In the genomic region with DNA sequence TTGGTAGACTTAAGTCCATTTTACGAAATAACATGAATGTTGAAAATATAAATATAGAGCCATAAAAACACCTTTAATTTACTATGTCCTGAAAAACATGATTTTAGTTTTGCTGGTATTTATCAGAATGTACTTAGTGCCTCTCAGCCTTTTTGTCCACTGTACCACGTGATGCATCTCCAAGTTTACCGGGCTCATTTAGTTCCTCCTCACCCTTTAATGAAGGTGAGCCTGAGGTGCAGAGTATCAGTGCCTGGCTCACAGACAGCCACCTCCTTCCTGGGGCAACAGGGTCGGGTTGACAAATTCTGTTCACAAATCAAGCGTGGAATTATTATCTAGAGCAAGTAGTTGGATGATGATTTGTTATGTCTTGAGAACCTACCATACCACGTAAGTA, we compare ENCODE assay signal across 2 cellular contexts.
A peak's percentile ranks its signal among the peaks of the same experiment; 100 is the strongest.
TF ChIP-seq lines count a peak whose summit lies in the region.

No MANE protein-coding gene starts in this region.

TF ChIP-seq in HepG2, 621 proteins besides CTCF, POLR2A, EP300 and RAD21:
- TF ChIP-seq SMAD3 (CRISPR knock-in tag; IDR thresholded peaks at IDR 0.05) (no peak), ZNF614 (CRISPR knock-in tag; IDR thresholded peaks at IDR 0.05; ENCODE audit: borderline replicate concordance) (no peak), ERF (CRISPR knock-in tag; IDR thresholded peaks at IDR 0.05) (no peak), KMT2B (CRISPR knock-in tag; IDR thresholded peaks at IDR 0.05) (no peak), RAD51 (IDR thresholded peaks at IDR 0.05; ENCODE audit: borderline replicate concordance) (peak; percentile 59; the same call in 1 of the 2 replicates), DMAP1 (CRISPR knock-in tag; IDR thresholded peaks at IDR 0.05) (no peak)
- TF ChIP-seq, protein P1, sequence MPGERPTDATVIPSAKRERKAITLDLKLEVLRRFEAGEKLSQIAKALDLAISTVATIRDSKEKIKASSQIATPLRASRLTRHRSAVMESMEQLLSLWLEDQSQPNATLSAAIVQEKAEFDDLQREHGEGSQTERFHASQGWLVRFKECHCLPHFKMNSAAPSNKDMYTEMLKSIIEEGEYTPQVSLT (CRISPR knock-in tag; IDR thresholded peaks at IDR 0.05; ENCODE audit: borderline replicate concordance, low read depth) = no peak
- TF ChIP-seq, protein P2, sequence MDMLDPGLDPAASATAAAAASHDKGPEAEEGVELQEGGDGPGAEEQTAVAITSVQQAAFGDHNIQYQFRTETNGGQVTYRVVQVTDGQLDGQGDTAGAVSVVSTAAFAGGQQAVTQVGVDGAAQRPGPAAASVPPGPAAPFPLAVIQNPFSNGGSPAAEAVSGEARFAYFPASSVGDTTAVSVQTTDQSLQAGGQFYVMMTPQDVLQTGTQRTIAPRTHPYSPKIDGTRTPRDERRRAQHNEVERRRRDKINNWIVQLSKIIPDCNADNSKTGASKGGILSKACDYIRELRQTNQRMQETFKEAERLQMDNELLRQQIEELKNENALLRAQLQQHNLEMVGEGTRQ (IDR thresholded peaks at IDR 0.05; ENCODE audit: low read depth, low read length) = peak; percentile 43; the same call in 1 of the 2 replicates
- TF ChIP-seq, protein P2 (CRISPR knock-in tag; IDR thresholded peaks at IDR 0.05; ENCODE audit: borderline replicate concordance) = no peak
- TF ChIP-seq, protein P3, sequence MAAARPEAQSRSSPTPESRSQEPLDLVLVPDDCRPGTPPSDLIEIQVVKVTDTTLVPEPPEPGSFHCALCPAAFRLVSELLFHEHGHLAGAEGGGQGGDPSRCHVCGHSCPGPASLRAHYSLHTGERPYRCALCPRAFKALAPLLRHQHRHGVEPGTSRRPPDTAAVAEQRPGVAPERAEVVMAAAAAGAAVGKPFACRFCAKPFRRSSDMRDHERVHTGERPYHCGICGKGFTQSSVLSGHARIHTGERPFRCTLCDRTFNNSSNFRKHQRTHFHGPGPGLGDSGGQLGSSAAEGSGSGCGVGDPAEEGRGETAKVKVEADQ (CRISPR knock-in tag; IDR thresholded peaks at IDR 0.05; ENCODE audit: borderline replicate concordance) = no peak
- TF ChIP-seq, protein P4, sequence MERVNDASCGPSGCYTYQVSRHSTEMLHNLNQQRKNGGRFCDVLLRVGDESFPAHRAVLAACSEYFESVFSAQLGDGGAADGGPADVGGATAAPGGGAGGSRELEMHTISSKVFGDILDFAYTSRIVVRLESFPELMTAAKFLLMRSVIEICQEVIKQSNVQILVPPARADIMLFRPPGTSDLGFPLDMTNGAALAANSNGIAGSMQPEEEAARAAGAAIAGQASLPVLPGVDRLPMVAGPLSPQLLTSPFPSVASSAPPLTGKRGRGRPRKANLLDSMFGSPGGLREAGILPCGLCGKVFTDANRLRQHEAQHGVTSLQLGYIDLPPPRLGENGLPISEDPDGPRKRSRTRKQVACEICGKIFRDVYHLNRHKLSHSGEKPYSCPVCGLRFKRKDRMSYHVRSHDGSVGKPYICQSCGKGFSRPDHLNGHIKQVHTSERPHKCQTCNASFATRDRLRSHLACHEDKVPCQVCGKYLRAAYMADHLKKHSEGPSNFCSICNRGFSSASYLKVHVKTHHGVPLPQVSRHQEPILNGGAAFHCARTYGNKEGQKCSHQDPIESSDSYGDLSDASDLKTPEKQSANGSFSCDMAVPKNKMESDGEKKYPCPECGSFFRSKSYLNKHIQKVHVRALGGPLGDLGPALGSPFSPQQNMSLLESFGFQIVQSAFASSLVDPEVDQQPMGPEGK (CRISPR knock-in tag; IDR thresholded peaks at IDR 0.05) = no peak

TF ChIP-seq in K562, 482 proteins besides CTCF, POLR2A, EP300 and RAD21:
- TF ChIP-seq, protein P2 (CRISPR knock-in tag; IDR thresholded peaks at IDR 0.05) = 0 out of 2 replicates have a peak, but pooled peaks have one; percentile 26
- TF ChIP-seq SMAD3 (CRISPR knock-in tag; conservative IDR thresholded peaks at IDR 0.05) (no peak), MEF2A (IDR thresholded peaks at IDR 0.05; ENCODE audit: control insufficient read depth, low read depth, low read length) (no peak), TRIM24 (IDR thresholded peaks at IDR 0.05) (no peak)
- TF ChIP-seq, protein P5, sequence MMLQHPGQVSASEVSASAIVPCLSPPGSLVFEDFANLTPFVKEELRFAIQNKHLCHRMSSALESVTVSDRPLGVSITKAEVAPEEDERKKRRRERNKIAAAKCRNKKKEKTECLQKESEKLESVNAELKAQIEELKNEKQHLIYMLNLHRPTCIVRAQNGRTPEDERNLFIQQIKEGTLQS (IDR thresholded peaks at IDR 0.05) = no peak
- TF ChIP-seq, protein P5 (CRISPR knock-in tag; conservative IDR thresholded peaks at IDR 0.05) = no peak
